In genomic region chrX:23894952-23895351, GRCh38 we compare ENCODE assay signal across 15 cellular contexts. TPM values are rescaled to one million over a fixed set of nuclear protein-coding genes. Genes with fewer than 3 reads are reported as not detected.
DNase-seq lines count a peak whose midpoint lies in the region; ATAC-seq, FAIRE-seq and TF ChIP-seq lines count a peak whose summit lies in the region.
"Not testable (repeated sequence)": the region's sequence is repeated elsewhere in the genome, so short reads cannot be mapped to it uniquely, and the experiment has no call there.
"Had no signal": no experiment of that assay in that cellular context is flagged by ENCODE, and none has a peak within 500 bp of the region (broad histone marks: within the 10 kb centered on the region; RNA-seq: fewer than 3 reads in every experiment).

No MANE protein-coding gene starts in this region.

- H3K9me3 ChIP-seq in A549; HEK293 (ENCODE audit: control insufficient read depth, insufficient read depth, low read depth, low read length); endodermal cell (ENCODE audit: control insufficient read depth, low read length): not testable (repeated sequence)

- peaks cover 56% of the 10 kb centered on the region for H3K4me1 ChIP-seq in A549
- H3K4me1 ChIP-seq in HEK293 (ENCODE audit: control insufficient read depth, insufficient read depth, low read length); endodermal cell (ENCODE audit: control insufficient read depth, insufficient read depth, low read length): not testable (repeated sequence)

- H3K36me3 Mint-ChIP-seq in endodermal cell (ENCODE audit: low read depth): peaks cover 15% of the 10 kb centered on the region
- H3K36me3 Mint-ChIP-seq in neural crest cell (ENCODE audit: low read depth): not testable (repeated sequence)
- H3K36me3 Mint-ChIP-seq in type B pancreatic cell: peaks cover 16% of the 10 kb centered on the region

- H3K4me3 Mint-ChIP-seq in endodermal cell, neural crest cell, type B pancreatic cell: not testable (repeated sequence)

- not testable (repeated sequence) for FAIRE-seq in A549 (lab: Jason Lieb, UNC)

- CTCF ChIA-PET in A549 (lab: Yijun Ruan, JAX): not testable (repeated sequence)
- CTCF ChIA-PET in HEK293 (lab: Yijun Ruan, JAX): interaction anchor here (0.6 kb wide), 1 partner anchor 257 kb away, joined by 3 read pairs; no protein-coding TSS in a partner anchor

- TF ChIP-seq CTCF in A549 (IDR thresholded peaks at IDR 0.05); HEK293 (tag by site-specific recombination; IDR thresholded peaks at IDR 0.05); endodermal cell (conservative IDR thresholded peaks at IDR 0.05); neural crest cell (conservative IDR thresholded peaks at IDR 0.05); type B pancreatic cell (conservative IDR thresholded peaks at IDR 0.05): not testable (repeated sequence)

- H3K4me2 ChIP-seq in A549: not testable (repeated sequence)

- H3K4me1 Mint-ChIP-seq in endodermal cell (peaks cover 13% of the 10 kb centered on the region), neural crest cell (peaks cover 25% of the 10 kb centered on the region), type B pancreatic cell (ENCODE audit: unreplicated experiment) (peaks cover 26% of the 10 kb centered on the region)

- ATAC-seq in A549: not testable (repeated sequence)
- peak; percentile 77 for ATAC-seq in left colon

- TF ChIP-seq EP300 in A549 (IDR thresholded peaks at IDR 0.05): not testable (repeated sequence)

- 76% methylated on average over 6 of the region's 6 CpGs for WGBS in A549 (ENCODE audit: missing lambda C conversion rate)
- WGBS in endodermal cell (ENCODE audit: insufficient coverage in 1 of 2, insufficient read length in 1 of 2), 2 experiments: 95% methylated on average over 6 of the region's 6 CpGs; no CpG with 5 or more reads in 1 of the 2 experiments

- not testable (repeated sequence) for TF ChIP-seq POLR2A in A549 (IDR thresholded peaks at IDR 0.05; ENCODE audit: low read length)

- not testable (repeated sequence) for TF ChIP-seq RAD21 in A549 (conservative IDR thresholded peaks at IDR 0.05 in 1 of 2, IDR thresholded peaks at IDR 0.05 in 1 of 2)

- peak overlapping the region; percentile 56 to 91; a peak in 4 of 6 replicates for H3K27ac ChIP-seq in A549
- not testable (repeated sequence) for H3K27ac ChIP-seq in HEK293 (ENCODE audit: extremely low read depth, low read depth, low read length); endodermal cell (ENCODE audit: low read depth, low read length)

- not testable (repeated sequence) for DNase-seq in A549 (ENCODE audit: low read depth in 1 of 2, low spot score in 1 of 2); endodermal cell; left colon; neural crest cell (ENCODE audit: low read depth, low spot score); type B pancreatic cell (ENCODE audit: extremely low spot score, unreplicated experiment)
- peak; percentile 5 for DNase-seq in NCI-H345 (lab: John Stamatoyannopoulos, UW)

- H3K9ac ChIP-seq in endodermal cell (ENCODE audit: extremely low read depth, low read length, poor library complexity, severe bottlenecking): not testable (repeated sequence)

- not testable (repeated sequence) for H3K4me3 ChIP-seq in A549; HEK293 (ENCODE audit: low read depth, low read length); endodermal cell (ENCODE audit: low read length)

- not testable (repeated sequence) for H3K27me3 ChIP-seq in endodermal cell (ENCODE audit: control insufficient read depth, insufficient read depth, low read length, poor library complexity, severe bottlenecking)

- peak overlapping the region; percentile 40 for H3K27ac Mint-ChIP-seq in endodermal cell
- H3K27ac Mint-ChIP-seq in neural crest cell (ENCODE audit: unreplicated experiment): peak overlapping the region; percentile 54
- peak overlapping the region; percentile 61 for H3K27ac Mint-ChIP-seq in type B pancreatic cell

- POLR2A ChIA-PET in A549 (lab: Yijun Ruan, JAX): not testable (repeated sequence)
- POLR2A ChIA-PET in HEK293 (lab: Yijun Ruan, JAX): interaction anchor here (0.6 kb wide), 1 partner anchor 105 kb away, joined by 3 read pairs; no protein-coding TSS in a partner anchor

- intact Hi-C loops in left colon (cut with DNase I, micrococcal nuclease): not testable (repeated sequence)

- H3K9me3 Mint-ChIP-seq in endodermal cell, neural crest cell, type B pancreatic cell: not testable (repeated sequence)

- not testable (repeated sequence) for H3K27me3 Mint-ChIP-seq in endodermal cell (ENCODE audit: insufficient read depth); neural crest cell (ENCODE audit: low read depth); type B pancreatic cell

- not testable (repeated sequence) for H3K36me3 ChIP-seq in HEK293 (ENCODE audit: control insufficient read depth in 2 of 2, insufficient read depth in 1 of 2, low read length in 2 of 2); endodermal cell (ENCODE audit: control insufficient read depth, insufficient read depth, low read length)

TF ChIP-seq in HEK293, 187 proteins besides CTCF, POLR2A, EP300 and RAD21:
- 0 out of 2 replicates have a peak, but pooled peaks have one; percentile 19 for TF ChIP-seq PRDM10 (tag by site-specific recombination; IDR thresholded peaks at IDR 0.05)
TF ChIP-seq in HEK293: peak in this region for 1; not testable (repeated sequence) for 186.

RNA-seq across cellular contexts. Expression of gene APOO, which starts 12.8 kb away (rescaled TPM):
- 48.5 and 59.4 TPM in 2 replicates for polyA plus RNA-seq in A549 (2011; rRNA removed)
- polyA plus RNA-seq in A549 (2012; cell fraction: cytosol; rRNA removed): 30.5 and 33.8 TPM in 2 replicates
- polyA plus RNA-seq in A549 (2012; cell fraction: nucleus; rRNA removed): 10.6 and 10.7 TPM in 2 replicates
- polyA plus RNA-seq in A549 (2017; fragmentation: RNase III; extraction: RNeasy Plus Mini Kit Qiagen cat#74134 plus additional on column Dnase treatment): 33.3 to 35.1 TPM (median 33.5 TPM) in 3 replicates
- 9.4 and 9.8 TPM in 2 replicates for polyA minus RNA-seq in A549 (2011; rRNA and poly(A)+ RNA removed)
- 10 to 100 TPM; 47.9 to 74.2 TPM for total RNA-seq in endodermal cell
- 46.1 TPM for polyA plus RNA-seq in endodermal cell (2013, experiment 1 of 2)
- polyA plus RNA-seq in endodermal cell (2013, experiment 2 of 2): 46.9 TPM
- 10 to 100 TPM; 31.4 to 31.7 TPM for total RNA-seq in left colon
- total RNA-seq in neural crest cell: 91.0 and 103 TPM in 2 replicates
- total RNA-seq in type B pancreatic cell (ENCODE audit: low replicate concordance): 45.8 and 78.2 TPM in 2 replicates

RNA-seq across cellular contexts. Expression of gene CXorf58, which starts 12.9 kb away (rescaled TPM):
- polyA plus RNA-seq in A549 (2011; rRNA removed): 0.37 and 0.47 TPM in 2 replicates
- polyA plus RNA-seq in A549 (2012; cell fraction: cytosol; rRNA removed): 0.04 and 0.09 TPM in 2 replicates
- polyA plus RNA-seq in A549 (2012; cell fraction: nucleus; rRNA removed): 0.02 and 0.10 TPM in 2 replicates
- 0.07 to 0.16 TPM (median 0.15 TPM) in 3 replicates for polyA plus RNA-seq in A549 (2017; fragmentation: RNase III; extraction: RNeasy Plus Mini Kit Qiagen cat#74134 plus additional on column Dnase treatment)
- polyA minus RNA-seq in A549 (2011; rRNA and poly(A)+ RNA removed): not detected in 2 replicates
- total RNA-seq in endodermal cell: not detected
- polyA plus RNA-seq in endodermal cell (2013, experiment 1 of 2): not detected
- polyA plus RNA-seq in endodermal cell (2013, experiment 2 of 2): not detected
- total RNA-seq in left colon: not detected
- 0.26 TPM in 1 of 2 replicates, not detected in the other for total RNA-seq in neural crest cell
- 0.40 TPM in 1 of 2 replicates, not detected in the other for total RNA-seq in type B pancreatic cell (ENCODE audit: low replicate concordance)
- total RNA-seq: A172; A673; CD4-positive, alpha-beta memory T cell; CD4-positive, CD25-positive, alpha-beta regulatory T cell; Daoy; G401 had no signal
- polyA plus RNA-seq: AG04450; CD14-positive monocyte; CD4-positive, CD25-positive, alpha-beta regulatory T cell had no signal
